In genomic region chr19:30450101-30450500, GRCh38 we compare ENCODE assay signal across 10 cellular contexts.
DNase-seq lines count a peak whose midpoint lies in the region; ATAC-seq and TF ChIP-seq lines count a peak whose summit lies in the region.
"Had no signal": no experiment of that assay in that cellular context is flagged by ENCODE, and none has a peak within 500 bp of the region (broad histone marks: within the 10 kb centered on the region; RNA-seq: fewer than 3 reads in every experiment).

No MANE protein-coding gene starts in this region.

- no peak for ATAC-seq in GM21786 (IDR thresholded peaks at IDR 0.05; ENCODE audit: unreplicated experiment)

- TF ChIP-seq CTCF in HFFc6 (IDR thresholded peaks at IDR 0.05) = no peak

- H3K27ac Mint-ChIP-seq in HFFc6 = no peak overlapping the region
- H3K27ac Mint-ChIP-seq: activated CD4-positive, alpha-beta T cell treated with anti-CD3 and anti-CD28 coated beads, Interleukin-2, amount 10 ng/mL, durations not matched to agents 24 days and 14 days had no signal

- H3K4me1 Mint-ChIP-seq in HFFc6 (ENCODE audit: low read depth) = no peaks in the 10 kb centered on the region
- H3K4me1 Mint-ChIP-seq: activated CD4-positive, alpha-beta T cell treated with anti-CD3 and anti-CD28 coated beads, Interleukin-2, amount 10 ng/mL, durations not matched to agents 24 days and 14 days had no signal

- H3K27ac ChIP-seq in caudate nucleus (ENCODE audit: low read depth, low read length) (peak overlapping the region; percentile 1), temporal lobe (ENCODE audit: low read depth, low read length) (peak overlapping the region; percentile 44)
- H3K27ac ChIP-seq: KMS-11 had no signal

- DNase-seq in HFFc6 = no peak
- DNase-seq in caudate nucleus (lab: John Stamatoyannopoulos, UW) = peak in 56 of 61 donors; percentile 9 to 85 (median 48)
- DNase-seq in kidney glomerular epithelial cell (lab: John Stamatoyannopoulos, UW) = peak; percentile 84
- DNase-seq in GF-D8 (lab: John Stamatoyannopoulos, UW) = no peak
- no peak for DNase-seq in NK-92 treated with Interleukin-12 subunit alpha and Interleukin-12 subunit beta, amount 100 ng/mL, for 24 hours (lab: John Stamatoyannopoulos, UW)
- no peak for DNase-seq in NCI-H2029 treated with DMSO at 0.1 percent for 48 hours (lab: John Stamatoyannopoulos, UW)
- DNase-seq: activated CD4-positive, alpha-beta T cell treated with anti-CD3 and anti-CD28 coated beads, Interleukin-2, amount 10 ng/mL, durations not matched to agents 24 days and 14 days had no signal

- H3K4me3 Mint-ChIP-seq in HFFc6 = peak overlapping the region; percentile 51
- H3K4me3 Mint-ChIP-seq: activated CD4-positive, alpha-beta T cell treated with anti-CD3 and anti-CD28 coated beads, Interleukin-2, amount 10 ng/mL, durations not matched to agents 24 days and 14 days had no signal

- H3K9me3 Mint-ChIP-seq in HFFc6 = peaks cover 25% of the 10 kb centered on the region
- H3K9me3 Mint-ChIP-seq: activated CD4-positive, alpha-beta T cell treated with anti-CD3 and anti-CD28 coated beads, Interleukin-2, amount 10 ng/mL, durations not matched to agents 24 days and 14 days had no signal

- H3K27me3 Mint-ChIP-seq in HFFc6 (ENCODE audit: insufficient read depth) = peaks cover 5% of the 10 kb centered on the region

- H3K36me3 Mint-ChIP-seq in HFFc6 (ENCODE audit: low read depth) = no peaks in the 10 kb centered on the region; the same call in 1 of the 2 replicates

Comparison
In these comparisons a context has a peak if more than half of its experiments do, and no peak if none do; other contexts are left out.
1. DNase-seq: peak in caudate nucleus (56 of 61) and kidney glomerular epithelial cell (single experiment); none in HFFc6 (single experiment), GF-D8 (single experiment), NK-92 treated with Interleukin-12 subunit alpha and Interleukin-12 subunit beta, amount 100 ng/mL, for 24 hours (single experiment) and NCI-H2029 treated with DMSO at 0.1 percent for 48 hours (single experiment).